1 cellular context compared by ENCODE assay signal in the genomic region with DNA sequence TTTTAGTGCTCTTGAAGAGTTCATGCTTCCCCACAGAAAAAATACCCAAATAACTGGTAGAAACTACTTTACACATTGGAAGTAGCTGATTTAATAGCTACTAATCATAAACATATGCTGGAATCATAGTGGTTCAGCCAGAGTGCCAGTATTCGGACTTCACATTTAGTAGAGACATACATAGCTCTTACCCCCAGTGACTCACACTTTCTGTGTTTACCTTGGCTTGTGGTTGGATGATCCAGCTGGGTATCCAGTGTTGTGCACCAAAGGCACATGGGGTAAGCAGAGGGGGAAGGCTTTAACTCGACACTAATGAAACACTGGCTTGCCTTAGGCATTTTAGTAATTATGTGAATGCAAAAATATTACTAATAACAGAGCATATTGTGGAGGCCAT.
TF ChIP-seq lines count a peak whose summit lies in the region.

No MANE protein-coding gene starts in this region.

TF ChIP-seq in HEK293, 187 proteins besides CTCF, POLR2A, EP300 and RAD21 (continued from another document and continues in another):
- TF ChIP-seq ZNF530 (tag by site-specific recombination; IDR thresholded peaks at IDR 0.05; ENCODE audit: low read depth): no peak
- TF ChIP-seq ZNF571 (tag by site-specific recombination; IDR thresholded peaks at IDR 0.05): no peak
- TF ChIP-seq ZNF626 (tag by site-specific recombination; IDR thresholded peaks at IDR 0.05): no peak
- no peak for TF ChIP-seq KLF16 (tag by site-specific recombination; IDR thresholded peaks at IDR 0.05)
- no peak for TF ChIP-seq REPIN1 (tag by site-specific recombination; IDR thresholded peaks at IDR 0.05; ENCODE audit: low read depth)
- TF ChIP-seq, protein P1, sequence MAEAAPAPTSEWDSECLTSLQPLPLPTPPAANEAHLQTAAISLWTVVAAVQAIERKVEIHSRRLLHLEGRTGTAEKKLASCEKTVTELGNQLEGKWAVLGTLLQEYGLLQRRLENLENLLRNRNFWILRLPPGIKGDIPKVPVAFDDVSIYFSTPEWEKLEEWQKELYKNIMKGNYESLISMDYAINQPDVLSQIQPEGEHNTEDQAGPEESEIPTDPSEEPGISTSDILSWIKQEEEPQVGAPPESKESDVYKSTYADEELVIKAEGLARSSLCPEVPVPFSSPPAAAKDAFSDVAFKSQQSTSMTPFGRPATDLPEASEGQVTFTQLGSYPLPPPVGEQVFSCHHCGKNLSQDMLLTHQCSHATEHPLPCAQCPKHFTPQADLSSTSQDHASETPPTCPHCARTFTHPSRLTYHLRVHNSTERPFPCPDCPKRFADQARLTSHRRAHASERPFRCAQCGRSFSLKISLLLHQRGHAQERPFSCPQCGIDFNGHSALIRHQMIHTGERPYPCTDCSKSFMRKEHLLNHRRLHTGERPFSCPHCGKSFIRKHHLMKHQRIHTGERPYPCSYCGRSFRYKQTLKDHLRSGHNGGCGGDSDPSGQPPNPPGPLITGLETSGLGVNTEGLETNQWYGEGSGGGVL (tag by site-specific recombination; IDR thresholded peaks at IDR 0.05): peak; percentile 84
- TF ChIP-seq ZNF426 (tag by site-specific recombination; IDR thresholded peaks at IDR 0.05): no peak
- TF ChIP-seq YY2 (tag by site-specific recombination; IDR thresholded peaks at IDR 0.05): no peak
- TF ChIP-seq ZNF792 (tag by site-specific recombination; IDR thresholded peaks at IDR 0.05): 0 out of 2 replicates have a peak, but pooled peaks have one; percentile 47
- TF ChIP-seq GLIS1 (tag by site-specific recombination; IDR thresholded peaks at IDR 0.05): peak; percentile 37; the same call in 1 of the 2 replicates
- no peak for TF ChIP-seq ZNF341 (tag by site-specific recombination; IDR thresholded peaks at IDR 0.05; ENCODE audit: low read depth)
- no peak for TF ChIP-seq ZNF24 (tag by site-specific recombination; IDR thresholded peaks at IDR 0.05)
- no peak for TF ChIP-seq ZNF501 (tag by site-specific recombination; IDR thresholded peaks at IDR 0.05)
- no peak for TF ChIP-seq ZNF785 (tag by site-specific recombination; IDR thresholded peaks at IDR 0.05)
- TF ChIP-seq ZNF777 (tag by site-specific recombination; IDR thresholded peaks at IDR 0.05; ENCODE audit: borderline replicate concordance): no peak
- TF ChIP-seq, protein P2, sequence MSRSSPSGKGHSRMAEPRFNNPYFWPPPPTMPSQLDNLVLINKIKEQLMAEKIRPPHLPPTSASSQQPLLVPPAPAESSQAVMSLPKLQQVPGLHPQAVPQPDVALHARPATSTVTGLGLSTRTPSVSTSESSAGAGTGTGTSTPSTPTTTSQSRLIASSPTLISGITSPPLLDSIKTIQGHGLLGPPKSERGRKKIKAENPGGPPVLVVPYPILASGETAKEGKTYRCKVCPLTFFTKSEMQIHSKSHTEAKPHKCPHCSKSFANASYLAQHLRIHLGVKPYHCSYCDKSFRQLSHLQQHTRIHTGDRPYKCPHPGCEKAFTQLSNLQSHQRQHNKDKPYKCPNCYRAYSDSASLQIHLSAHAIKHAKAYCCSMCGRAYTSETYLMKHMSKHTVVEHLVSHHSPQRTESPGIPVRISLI (tag by site-specific recombination; IDR thresholded peaks at IDR 0.05): no peak
- no peak for TF ChIP-seq ZNF19 (tag by site-specific recombination; IDR thresholded peaks at IDR 0.05; ENCODE audit: low read depth)
- no peak for TF ChIP-seq ZFP3 (tag by site-specific recombination; IDR thresholded peaks at IDR 0.05; ENCODE audit: low read depth)
- TF ChIP-seq, protein P3, sequence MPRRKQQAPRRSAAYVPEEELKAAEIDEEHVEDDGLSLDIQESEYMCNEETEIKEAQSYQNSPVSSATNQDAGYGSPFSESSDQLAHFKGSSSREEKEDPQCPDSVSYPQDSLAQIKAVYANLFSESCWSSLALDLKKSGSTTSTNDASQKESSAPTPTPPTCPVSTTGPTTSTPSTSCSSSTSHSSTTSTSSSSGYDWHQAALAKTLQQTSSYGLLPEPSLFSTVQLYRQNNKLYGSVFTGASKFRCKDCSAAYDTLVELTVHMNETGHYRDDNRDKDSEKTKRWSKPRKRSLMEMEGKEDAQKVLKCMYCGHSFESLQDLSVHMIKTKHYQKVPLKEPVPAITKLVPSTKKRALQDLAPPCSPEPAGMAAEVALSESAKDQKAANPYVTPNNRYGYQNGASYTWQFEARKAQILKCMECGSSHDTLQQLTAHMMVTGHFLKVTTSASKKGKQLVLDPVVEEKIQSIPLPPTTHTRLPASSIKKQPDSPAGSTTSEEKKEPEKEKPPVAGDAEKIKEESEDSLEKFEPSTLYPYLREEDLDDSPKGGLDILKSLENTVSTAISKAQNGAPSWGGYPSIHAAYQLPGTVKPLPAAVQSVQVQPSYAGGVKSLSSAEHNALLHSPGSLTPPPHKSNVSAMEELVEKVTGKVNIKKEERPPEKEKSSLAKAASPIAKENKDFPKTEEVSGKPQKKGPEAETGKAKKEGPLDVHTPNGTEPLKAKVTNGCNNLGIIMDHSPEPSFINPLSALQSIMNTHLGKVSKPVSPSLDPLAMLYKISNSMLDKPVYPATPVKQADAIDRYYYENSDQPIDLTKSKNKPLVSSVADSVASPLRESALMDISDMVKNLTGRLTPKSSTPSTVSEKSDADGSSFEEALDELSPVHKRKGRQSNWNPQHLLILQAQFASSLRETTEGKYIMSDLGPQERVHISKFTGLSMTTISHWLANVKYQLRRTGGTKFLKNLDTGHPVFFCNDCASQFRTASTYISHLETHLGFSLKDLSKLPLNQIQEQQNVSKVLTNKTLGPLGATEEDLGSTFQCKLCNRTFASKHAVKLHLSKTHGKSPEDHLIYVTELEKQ (tag by site-specific recombination; IDR thresholded peaks at IDR 0.05; ENCODE audit: borderline replicate concordance): no peak
- no peak for TF ChIP-seq ZNF544 (tag by site-specific recombination; IDR thresholded peaks at IDR 0.05)
- peak; percentile 66 for TF ChIP-seq ZNF629 (tag by site-specific recombination; IDR thresholded peaks at IDR 0.05)
- TF ChIP-seq ZNF521 (tag by site-specific recombination; IDR thresholded peaks at IDR 0.05): no peak
- no peak for TF ChIP-seq ZNF121 (tag by site-specific recombination; IDR thresholded peaks at IDR 0.05)
- TF ChIP-seq ZSCAN30 (tag by site-specific recombination; IDR thresholded peaks at IDR 0.05): no peak
- TF ChIP-seq, protein P4, sequence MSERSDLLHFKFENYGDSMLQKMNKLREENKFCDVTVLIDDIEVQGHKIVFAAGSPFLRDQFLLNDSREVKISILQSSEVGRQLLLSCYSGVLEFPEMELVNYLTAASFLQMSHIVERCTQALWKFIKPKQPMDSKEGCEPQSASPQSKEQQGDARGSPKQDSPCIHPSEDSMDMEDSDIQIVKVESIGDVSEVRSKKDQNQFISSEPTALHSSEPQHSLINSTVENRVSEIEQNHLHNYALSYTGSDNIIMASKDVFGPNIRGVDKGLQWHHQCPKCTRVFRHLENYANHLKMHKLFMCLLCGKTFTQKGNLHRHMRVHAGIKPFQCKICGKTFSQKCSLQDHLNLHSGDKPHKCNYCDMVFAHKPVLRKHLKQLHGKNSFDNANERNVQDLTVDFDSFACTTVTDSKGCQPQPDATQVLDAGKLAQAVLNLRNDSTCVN (tag by site-specific recombination; optimal IDR thresholded peaks at IDR 0.05): no peak
- TF ChIP-seq ZNF146 (tag by site-specific recombination; IDR thresholded peaks at IDR 0.05): no peak
- TF ChIP-seq ZNF76 (tag by site-specific recombination; IDR thresholded peaks at IDR 0.05; ENCODE audit: borderline replicate concordance, low read depth): no peak
- TF ChIP-seq ZNF747 (tag by site-specific recombination; IDR thresholded peaks at IDR 0.05): no peak
- TF ChIP-seq ZBTB48 (tag by site-specific recombination; IDR thresholded peaks at IDR 0.05): no peak
- TF ChIP-seq, protein P5, sequence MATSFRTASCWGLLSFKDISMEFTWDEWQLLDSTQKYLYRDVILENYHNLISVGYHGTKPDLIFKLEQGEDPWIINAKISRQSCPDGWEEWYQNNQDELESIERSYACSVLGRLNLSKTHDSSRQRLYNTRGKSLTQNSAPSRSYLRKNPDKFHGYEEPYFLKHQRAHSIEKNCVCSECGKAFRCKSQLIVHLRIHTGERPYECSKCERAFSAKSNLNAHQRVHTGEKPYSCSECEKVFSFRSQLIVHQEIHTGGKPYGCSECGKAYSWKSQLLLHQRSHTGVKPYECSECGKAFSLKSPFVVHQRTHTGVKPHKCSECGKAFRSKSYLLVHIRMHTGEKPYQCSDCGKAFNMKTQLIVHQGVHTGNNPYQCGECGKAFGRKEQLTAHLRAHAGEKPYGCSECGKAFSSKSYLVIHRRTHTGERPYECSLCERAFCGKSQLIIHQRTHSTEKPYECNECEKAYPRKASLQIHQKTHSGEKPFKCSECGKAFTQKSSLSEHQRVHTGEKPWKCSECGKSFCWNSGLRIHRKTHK (tag by site-specific recombination; IDR thresholded peaks at IDR 0.05): no peak
- no peak for TF ChIP-seq SETDB1 (IDR thresholded peaks at IDR 0.05; ENCODE audit: insufficient read length, low read length)
- no peak for TF ChIP-seq YY1 (tag by site-specific recombination; IDR thresholded peaks at IDR 0.05)
- no peak for TF ChIP-seq GFI1B (tag by site-specific recombination; IDR thresholded peaks at IDR 0.05)
- no peak for TF ChIP-seq ZNF510 (tag by site-specific recombination; IDR thresholded peaks at IDR 0.05; ENCODE audit: insufficient replicate concordance)
- TF ChIP-seq ZNF274 (IDR thresholded peaks at IDR 0.05; ENCODE audit: low read length): no peak
- no peak for TF ChIP-seq ZNF274 (tag by site-specific recombination; IDR thresholded peaks at IDR 0.05; ENCODE audit: borderline replicate concordance)
- no peak for TF ChIP-seq OVOL3 (tag by site-specific recombination; IDR thresholded peaks at IDR 0.05)
- no peak for TF ChIP-seq ZNF707 (tag by site-specific recombination; IDR thresholded peaks at IDR 0.05)
- TF ChIP-seq ZNF549 (tag by site-specific recombination; IDR thresholded peaks at IDR 0.05): no peak
- no peak for TF ChIP-seq GLIS2 (tag by site-specific recombination; IDR thresholded peaks at IDR 0.05)
- TF ChIP-seq, protein P6, sequence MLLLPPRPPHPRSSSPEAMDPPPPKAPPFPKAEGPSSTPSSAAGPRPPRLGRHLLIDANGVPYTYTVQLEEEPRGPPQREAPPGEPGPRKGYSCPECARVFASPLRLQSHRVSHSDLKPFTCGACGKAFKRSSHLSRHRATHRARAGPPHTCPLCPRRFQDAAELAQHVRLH (tag by site-specific recombination; IDR thresholded peaks at IDR 0.05): 0 out of 2 replicates have a peak, but pooled peaks have one; percentile 32
- 0 out of 2 replicates have a peak, but pooled peaks have one; percentile 42 for TF ChIP-seq ZNF660 (tag by site-specific recombination; IDR thresholded peaks at IDR 0.05)
- no peak for TF ChIP-seq ZNF514 (tag by site-specific recombination; IDR thresholded peaks at IDR 0.05)
- no peak for TF ChIP-seq ZNF311 (tag by site-specific recombination; IDR thresholded peaks at IDR 0.05; ENCODE audit: borderline replicate concordance)
- TF ChIP-seq WT1 (tag by site-specific recombination; IDR thresholded peaks at IDR 0.05): no peak
- no peak for TF ChIP-seq SP3 (tag by site-specific recombination; IDR thresholded peaks at IDR 0.05)
- no peak for TF ChIP-seq ZNF776 (tag by site-specific recombination; IDR thresholded peaks at IDR 0.05; ENCODE audit: borderline replicate concordance)
- TF ChIP-seq BCL11A (tag by site-specific recombination; IDR thresholded peaks at IDR 0.05; ENCODE audit: low read depth): 0 out of 2 replicates have a peak, but pooled peaks have one; percentile 23
- TF ChIP-seq ZNF335 (tag by site-specific recombination; conservative IDR thresholded peaks at IDR 0.05): peak; percentile 78
- TF ChIP-seq, protein P7, sequence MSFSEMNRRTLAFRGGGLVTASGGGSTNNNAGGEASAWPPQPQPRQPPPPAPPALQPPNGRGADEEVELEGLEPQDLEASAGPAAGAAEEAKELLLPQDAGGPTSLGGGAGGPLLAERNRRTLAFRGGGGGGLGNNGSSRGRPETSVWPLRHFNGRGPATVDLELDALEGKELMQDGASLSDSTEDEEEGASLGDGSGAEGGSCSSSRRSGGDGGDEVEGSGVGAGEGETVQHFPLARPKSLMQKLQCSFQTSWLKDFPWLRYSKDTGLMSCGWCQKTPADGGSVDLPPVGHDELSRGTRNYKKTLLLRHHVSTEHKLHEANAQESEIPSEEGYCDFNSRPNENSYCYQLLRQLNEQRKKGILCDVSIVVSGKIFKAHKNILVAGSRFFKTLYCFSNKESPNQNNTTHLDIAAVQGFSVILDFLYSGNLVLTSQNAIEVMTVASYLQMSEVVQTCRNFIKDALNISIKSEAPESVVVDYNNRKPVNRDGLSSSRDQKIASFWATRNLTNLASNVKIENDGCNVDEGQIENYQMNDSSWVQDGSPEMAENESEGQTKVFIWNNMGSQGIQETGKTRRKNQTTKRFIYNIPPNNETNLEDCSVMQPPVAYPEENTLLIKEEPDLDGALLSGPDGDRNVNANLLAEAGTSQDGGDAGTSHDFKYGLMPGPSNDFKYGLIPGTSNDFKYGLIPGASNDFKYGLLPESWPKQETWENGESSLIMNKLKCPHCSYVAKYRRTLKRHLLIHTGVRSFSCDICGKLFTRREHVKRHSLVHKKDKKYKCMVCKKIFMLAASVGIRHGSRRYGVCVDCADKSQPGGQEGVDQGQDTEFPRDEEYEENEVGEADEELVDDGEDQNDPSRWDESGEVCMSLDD (tag by site-specific recombination; IDR thresholded peaks at IDR 0.05): no peak
- TF ChIP-seq ZNF558 (tag by site-specific recombination; IDR thresholded peaks at IDR 0.05): no peak
- TF ChIP-seq, protein P8, sequence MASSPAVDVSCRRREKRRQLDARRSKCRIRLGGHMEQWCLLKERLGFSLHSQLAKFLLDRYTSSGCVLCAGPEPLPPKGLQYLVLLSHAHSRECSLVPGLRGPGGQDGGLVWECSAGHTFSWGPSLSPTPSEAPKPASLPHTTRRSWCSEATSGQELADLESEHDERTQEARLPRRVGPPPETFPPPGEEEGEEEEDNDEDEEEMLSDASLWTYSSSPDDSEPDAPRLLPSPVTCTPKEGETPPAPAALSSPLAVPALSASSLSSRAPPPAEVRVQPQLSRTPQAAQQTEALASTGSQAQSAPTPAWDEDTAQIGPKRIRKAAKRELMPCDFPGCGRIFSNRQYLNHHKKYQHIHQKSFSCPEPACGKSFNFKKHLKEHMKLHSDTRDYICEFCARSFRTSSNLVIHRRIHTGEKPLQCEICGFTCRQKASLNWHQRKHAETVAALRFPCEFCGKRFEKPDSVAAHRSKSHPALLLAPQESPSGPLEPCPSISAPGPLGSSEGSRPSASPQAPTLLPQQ (tag by site-specific recombination; IDR thresholded peaks at IDR 0.05): peak; percentile 49; the same call in 1 of the 2 replicates
- no peak for TF ChIP-seq KLF10 (tag by site-specific recombination; IDR thresholded peaks at IDR 0.05)
- TF ChIP-seq ZFP41 (tag by site-specific recombination; IDR thresholded peaks at IDR 0.05; ENCODE audit: borderline replicate concordance): no peak
- TF ChIP-seq ZBTB17 (tag by site-specific recombination; IDR thresholded peaks at IDR 0.05): no peak
